ENCODE assay signal across 24 cellular contexts in genomic region chr21:43308511-43309283, GRCh38.
DNase-seq lines count a peak whose midpoint lies in the region; ATAC-seq and TF ChIP-seq lines count a peak whose summit lies in the region.
"Had no signal": no experiment of that assay in that cellular context is flagged by ENCODE, and none has a peak within 500 bp of the region (broad histone marks: within the 10 kb centered on the region; RNA-seq: fewer than 3 reads in every experiment).

No MANE protein-coding gene starts in this region.

- TF ChIP-seq RAD21 in IMR-90 (IDR thresholded peaks at IDR 0.05; ENCODE audit: low read length): no peak

- no peaks in the 10 kb centered on the region for H3K79me1 ChIP-seq in IMR-90 (ENCODE audit: low read depth in 1 of 2, low read length in 2 of 2)

- in situ Hi-C loops in IMR-90 (cut with MboI; ENCODE audit: low sequenced_read_pairs): no loop called here

- H2AK5ac ChIP-seq in IMR-90 (ENCODE audit: low read depth, low read length): no peak overlapping the region

- H4K8ac ChIP-seq in IMR-90 (ENCODE audit: low read depth in 2 of 2, low read length in 2 of 2): no peak overlapping the region

- no peaks in the 10 kb centered on the region for H3K36me3 ChIP-seq in BLaER1 treated with 17β-estradiol and CSF1 and Interleukin-3, amounts not matched to agents 10 nM and 100 nM
- no peaks in the 10 kb centered on the region for H3K36me3 ChIP-seq in IMR-90 (ENCODE audit: control insufficient read depth, insufficient read depth, low read length)
- H3K36me3 ChIP-seq in smooth muscle cell (ENCODE audit: low read depth): no peaks in the 10 kb centered on the region
- H3K36me3 ChIP-seq: adrenal gland, brain microvascular endothelial cell, upper lobe of left lung had no signal

- DNase-seq in IMR-90 (no peak), left ventricle myocardium superior (peak; percentile 37), smooth muscle cell (lab: John Stamatoyannopoulos, UW; ENCODE audit: unreplicated experiment) (no peak), SW 1271 (lab: John Stamatoyannopoulos, UW) (no peak), SKM-1 treated with dmso at 0.1 percent for 144 hours (lab: John Stamatoyannopoulos, UW; ENCODE audit: unreplicated experiment) (no peak)
- DNase-seq: activated CD4-positive, alpha-beta T cell treated with anti-CD3 and anti-CD28 coated beads for 48 hours; activated naive CD4-positive, alpha-beta T cell; activated T-cell treated with anti-CD3 and anti-CD28 coated beads, Interleukin-2, amount 50 U/mL, for 72 hours; brain microvascular endothelial cell; Calu3; DND-41; effector CD8-positive, alpha-beta T cell; HCEC 1CT; MV-4-11; NCI-H1436 treated with DMSO at 0.1 percent for 48 hours; NCI-H2107; NCI-H748 treated with DMSO at 0.1 percent for 48 hours; nucleus accumbens; small intestine had no signal

- peak overlapping the region in 6 of 11 experiments; percentile 62 to 88 (median 68); a peak in 9 of 22 replicates for H3K27ac ChIP-seq in BLaER1 treated with 17β-estradiol and CSF1 and Interleukin-3, amounts not matched to agents 10 nM and 100 nM
- no peak overlapping the region for H3K27ac ChIP-seq in IMR-90 (ENCODE audit: insufficient read depth, low read length)
- peak overlapping the region; percentile 89 for H3K27ac ChIP-seq in smooth muscle cell (ENCODE audit: low read depth)
- H3K27ac ChIP-seq: adrenal gland, brain microvascular endothelial cell, upper lobe of left lung had no signal

- H3K27me3 ChIP-seq in BLaER1 treated with 17β-estradiol and CSF1 and Interleukin-3, amounts not matched to agents 10 nM and 100 nM: no peaks in the 10 kb centered on the region
- H3K27me3 ChIP-seq in IMR-90 (ENCODE audit: control insufficient read depth, insufficient read depth, low read length) (peaks cover 19% of the 10 kb centered on the region), smooth muscle cell (ENCODE audit: low read depth) (no peaks in the 10 kb centered on the region)
- H3K27me3 ChIP-seq: adrenal gland, brain microvascular endothelial cell, upper lobe of left lung had no signal

- peaks cover 49 to 98% (median 74%) of the 10 kb centered on the region in 10 experiments for H3K4me1 ChIP-seq in BLaER1 treated with 17β-estradiol and CSF1 and Interleukin-3, amounts not matched to agents 10 nM and 100 nM
- no peaks in the 10 kb centered on the region for H3K4me1 ChIP-seq in IMR-90 (ENCODE audit: control insufficient read depth, insufficient read depth, low read length)
- H3K4me1 ChIP-seq in smooth muscle cell (ENCODE audit: low read depth): peaks cover 13% of the 10 kb centered on the region
- H3K4me1 ChIP-seq: adrenal gland had no signal

- no peaks in the 10 kb centered on the region for H3K9me3 ChIP-seq in BLaER1 treated with 17β-estradiol and CSF1 and Interleukin-3, amounts not matched to agents 10 nM and 100 nM (replicated peaks in 1 of 11)
- no peaks in the 10 kb centered on the region for H3K9me3 ChIP-seq in IMR-90 (ENCODE audit: control insufficient read depth, insufficient read depth, low read length)
- H3K9me3 ChIP-seq in smooth muscle cell (replicated peaks; ENCODE audit: low read depth): no peaks in the 10 kb centered on the region
- H3K9me3 ChIP-seq: adrenal gland, upper lobe of left lung had no signal

- no peak overlapping the region for H3K4me3 ChIP-seq in BLaER1 treated with 17β-estradiol and CSF1 and Interleukin-3, amounts not matched to agents 10 nM and 100 nM
- no peak overlapping the region for H3K4me3 ChIP-seq in IMR-90 (ENCODE audit: insufficient read depth, low read depth, low read length)
- H3K4me3 ChIP-seq in smooth muscle cell: no peak overlapping the region
- H3K4me3 ChIP-seq: adrenal gland, upper lobe of left lung had no signal

- dilution Hi-C loops in IMR-90 (cut with HindIII; ENCODE audit: low sequenced_read_pairs, unreplicated experiment): no loop called here

- POLR2A ChIA-PET in IMR-90 (lab: Charles Lee; ENCODE audit: unreplicated experiment): no interaction called here

- no peak overlapping the region for H3K56ac ChIP-seq in IMR-90 (ENCODE audit: extremely low read depth, insufficient read depth, low read length)

- 0 out of 22 replicates have a peak, but pooled peaks cover 0 to 4% (median 0%) of the 10 kb centered on the region in 11 experiments for H4K20me1 ChIP-seq in BLaER1 treated with 17β-estradiol and CSF1 and Interleukin-3, amounts not matched to agents 10 nM and 100 nM
- no peaks in the 10 kb centered on the region for H4K20me1 ChIP-seq in IMR-90 (ENCODE audit: insufficient read depth, low read length)
- no peaks in the 10 kb centered on the region for H4K20me1 ChIP-seq in smooth muscle cell (ENCODE audit: low read depth)

- no peak overlapping the region for H3K18ac ChIP-seq in IMR-90 (ENCODE audit: low read depth, low read length)

- no peaks in the 10 kb centered on the region for H3F3A ChIP-seq in smooth muscle cell (ENCODE audit: low read depth)

- no peak overlapping the region for H4K5ac ChIP-seq in IMR-90 (ENCODE audit: low read depth, low read length)

- no peak overlapping the region for H3K23ac ChIP-seq in IMR-90 (ENCODE audit: low read depth, low read length)

- peak overlapping the region in 10 of 11 experiments; percentile 76 to 87 (median 82); a peak in 15 of 22 replicates for H3K4me2 ChIP-seq in BLaER1 treated with 17β-estradiol and CSF1 and Interleukin-3, amounts not matched to agents 10 nM and 100 nM
- H3K4me2 ChIP-seq in IMR-90 (ENCODE audit: low read depth, low read length) (no peak overlapping the region), smooth muscle cell (no peak overlapping the region)

- peak overlapping the region in 4 of 11 experiments; percentile 22 to 77 (median 30); a peak in 3 of 22 replicates for H3K9ac ChIP-seq in BLaER1 treated with 17β-estradiol and CSF1 and Interleukin-3, amounts not matched to agents 10 nM and 100 nM
- no peak overlapping the region for H3K9ac ChIP-seq in IMR-90 (ENCODE audit: low read depth, low read length)
- H3K9ac ChIP-seq in smooth muscle cell (ENCODE audit: low read depth): peak overlapping the region; percentile 85

- H3K4ac ChIP-seq in IMR-90 (ENCODE audit: low read depth, low read length): no peak overlapping the region

- H3K9me1 ChIP-seq in IMR-90 (ENCODE audit: insufficient read depth, low read length): 0 out of 2 replicates have a peak, but pooled peaks cover 2% of the 10 kb centered on the region

- no peaks in the 10 kb centered on the region for H3K79me2 ChIP-seq in smooth muscle cell (ENCODE audit: low read depth)

- intact Hi-C loops in IMR-90 (cut with micrococcal nuclease) (no loop called here), left ventricle myocardium superior (cut with micrococcal nuclease) (no loop called here)

- TF ChIP-seq CTCF in IMR-90 (conservative IDR thresholded peaks at IDR 0.05; ENCODE audit: low read depth, low read length) (no peak), smooth muscle cell (IDR thresholded peaks at IDR 0.05; ENCODE audit: borderline replicate concordance, insufficient read depth, poor library complexity, severe bottlenecking) (no peak)

- no peak overlapping the region for H4K91ac ChIP-seq in IMR-90 (ENCODE audit: insufficient read depth, low read depth, low read length)

- H3K14ac ChIP-seq in IMR-90 (replicated peaks; ENCODE audit: low read depth, low read length): no peak overlapping the region

- ATAC-seq in IMR-90 (ENCODE audit: low read depth): no peak
- ATAC-seq in left ventricle myocardium superior: no peak
- ATAC-seq in HG03280 (IDR thresholded peaks at IDR 0.05; ENCODE audit: unreplicated experiment): no peak
- ATAC-seq: activated T-cell treated with anti-CD3 and anti-CD28 coated beads, Interleukin-2, amount 50 U/mL, for 72 hours; SK-N-SH treated with all-trans-retinoic acid at 6 μM for 48 hours had no signal

- no peak overlapping the region for H2AK9ac ChIP-seq in IMR-90 (replicated peaks; ENCODE audit: low read depth, low read length, poor library complexity)

- TF ChIP-seq POLR2A in IMR-90 (IDR thresholded peaks at IDR 0.05; ENCODE audit: low read depth, low read length): no peak

- CTCF ChIA-PET in IMR-90 (lab: Yijun Ruan, JAX): no interaction called here

- H2AFZ ChIP-seq in IMR-90 (replicated peaks; ENCODE audit: low read length, poor library complexity) (no peak overlapping the region), smooth muscle cell (ENCODE audit: low read depth) (no peak overlapping the region)

- H2BK20ac ChIP-seq in IMR-90 (ENCODE audit: low read depth, low read length): no peak overlapping the region

- no peak overlapping the region for H2BK120ac ChIP-seq in IMR-90 (ENCODE audit: low read depth, low read length)

- no peak overlapping the region for H2BK15ac ChIP-seq in IMR-90 (ENCODE audit: low read depth, low read length)

- BruUV-seq in IMR-90 (replicated peaks; lab: Mats Ljungman, UMichigan): no TSS peak

- H2BK5ac ChIP-seq in IMR-90 (ENCODE audit: low read depth, low read length, poor library complexity, severe bottlenecking): no peak overlapping the region

- WGBS in IMR-90 (ENCODE audit: extremely low coverage in 2 of 2, insufficient read length in 1 of 2), 2 experiments: 75% methylated on average over 9 of the region's 14 CpGs; no CpG with 5 or more reads in 1 of the 2 experiments
- 68% methylated on average over 14 of the region's 14 CpGs for WGBS in smooth muscle cell (ENCODE audit: low lambda C conversion rate)

TF ChIP-seq in IMR-90, 13 proteins besides CTCF, POLR2A, EP300 and RAD21:
- TF ChIP-seq MXI1 (IDR thresholded peaks at IDR 0.05; ENCODE audit: borderline replicate concordance, low read depth, low read length) (no peak), MAFK (IDR thresholded peaks at IDR 0.05; ENCODE audit: low read depth, low read length) (0 out of 2 replicates have a peak, but pooled peaks have one; percentile 14)

Comparison
In these comparisons a context has a peak if more than half of its experiments do, and no peak if none do; other contexts are left out.
1. H3K4me2 ChIP-seq: peak in BLaER1 treated with 17β-estradiol and CSF1 and Interleukin-3, amounts not matched to agents 10 nM and 100 nM (10 of 11); none in IMR-90 (single experiment) and smooth muscle cell (single experiment).